1 cellular context compared by ENCODE assay signal in the genomic region with DNA sequence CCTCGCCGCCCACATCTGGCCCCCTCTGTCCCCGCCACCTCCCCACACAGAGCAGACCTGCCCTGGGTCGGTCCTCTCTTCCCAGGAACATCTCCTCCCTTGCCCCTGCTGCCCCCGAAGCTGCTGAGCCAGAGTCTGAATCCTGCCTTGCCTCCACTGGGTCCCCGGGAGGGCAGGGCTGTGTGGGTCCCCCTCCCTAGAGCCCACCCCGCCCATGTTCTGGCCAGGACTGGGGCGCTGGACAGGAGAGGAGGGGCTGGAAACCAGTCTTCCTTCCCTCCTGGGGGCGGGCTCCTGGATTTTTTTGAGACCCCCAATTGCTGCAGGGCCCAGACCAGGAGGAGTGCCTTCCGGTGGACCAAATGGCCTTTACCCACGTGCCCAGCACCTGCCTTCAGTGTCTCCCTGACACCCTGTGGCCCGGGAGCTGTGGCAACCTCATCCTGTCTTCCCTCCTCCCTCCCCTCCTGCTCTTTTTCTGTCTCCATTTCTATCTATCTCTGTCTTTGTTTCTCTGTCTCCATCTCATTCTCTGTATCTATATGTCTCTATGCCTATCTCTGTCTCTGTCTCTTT.
TF ChIP-seq lines count a peak whose summit lies in the region.

No MANE protein-coding gene starts in this region.

TF ChIP-seq in GM23338, 12 proteins besides CTCF, POLR2A, EP300 and RAD21 (continued from another document):
- TF ChIP-seq ZNF462 (CRISPR knock-in tag; IDR thresholded peaks at IDR 0.05) (no peak), CREB1 (CRISPR knock-in tag; IDR thresholded peaks at IDR 0.05; ENCODE audit: low read depth) (no peak), EZH2phosphoT487 (IDR thresholded peaks at IDR 0.05; ENCODE audit: unreplicated experiment) (no peak), JUNB (IDR thresholded peaks at IDR 0.05; ENCODE audit: unreplicated experiment) (no peak), ZNF331 (CRISPR knock-in tag; IDR thresholded peaks at IDR 0.05; ENCODE audit: low read depth) (no peak), EZH2 (IDR thresholded peaks at IDR 0.05; ENCODE audit: low read depth, unreplicated experiment) (no peak), ZNF114 (CRISPR knock-in tag; IDR thresholded peaks at IDR 0.05) (no peak), STAT1 (IDR thresholded peaks at IDR 0.05; ENCODE audit: unreplicated experiment) (no peak)
- TF ChIP-seq, protein P1, sequence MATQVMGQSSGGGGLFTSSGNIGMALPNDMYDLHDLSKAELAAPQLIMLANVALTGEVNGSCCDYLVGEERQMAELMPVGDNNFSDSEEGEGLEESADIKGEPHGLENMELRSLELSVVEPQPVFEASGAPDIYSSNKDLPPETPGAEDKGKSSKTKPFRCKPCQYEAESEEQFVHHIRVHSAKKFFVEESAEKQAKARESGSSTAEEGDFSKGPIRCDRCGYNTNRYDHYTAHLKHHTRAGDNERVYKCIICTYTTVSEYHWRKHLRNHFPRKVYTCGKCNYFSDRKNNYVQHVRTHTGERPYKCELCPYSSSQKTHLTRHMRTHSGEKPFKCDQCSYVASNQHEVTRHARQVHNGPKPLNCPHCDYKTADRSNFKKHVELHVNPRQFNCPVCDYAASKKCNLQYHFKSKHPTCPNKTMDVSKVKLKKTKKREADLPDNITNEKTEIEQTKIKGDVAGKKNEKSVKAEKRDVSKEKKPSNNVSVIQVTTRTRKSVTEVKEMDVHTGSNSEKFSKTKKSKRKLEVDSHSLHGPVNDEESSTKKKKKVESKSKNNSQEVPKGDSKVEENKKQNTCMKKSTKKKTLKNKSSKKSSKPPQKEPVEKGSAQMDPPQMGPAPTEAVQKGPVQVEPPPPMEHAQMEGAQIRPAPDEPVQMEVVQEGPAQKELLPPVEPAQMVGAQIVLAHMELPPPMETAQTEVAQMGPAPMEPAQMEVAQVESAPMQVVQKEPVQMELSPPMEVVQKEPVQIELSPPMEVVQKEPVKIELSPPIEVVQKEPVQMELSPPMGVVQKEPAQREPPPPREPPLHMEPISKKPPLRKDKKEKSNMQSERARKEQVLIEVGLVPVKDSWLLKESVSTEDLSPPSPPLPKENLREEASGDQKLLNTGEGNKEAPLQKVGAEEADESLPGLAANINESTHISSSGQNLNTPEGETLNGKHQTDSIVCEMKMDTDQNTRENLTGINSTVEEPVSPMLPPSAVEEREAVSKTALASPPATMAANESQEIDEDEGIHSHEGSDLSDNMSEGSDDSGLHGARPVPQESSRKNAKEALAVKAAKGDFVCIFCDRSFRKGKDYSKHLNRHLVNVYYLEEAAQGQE (IDR thresholded peaks at IDR 0.05; ENCODE audit: unreplicated experiment), result no peak
- TF ChIP-seq, protein P2, sequence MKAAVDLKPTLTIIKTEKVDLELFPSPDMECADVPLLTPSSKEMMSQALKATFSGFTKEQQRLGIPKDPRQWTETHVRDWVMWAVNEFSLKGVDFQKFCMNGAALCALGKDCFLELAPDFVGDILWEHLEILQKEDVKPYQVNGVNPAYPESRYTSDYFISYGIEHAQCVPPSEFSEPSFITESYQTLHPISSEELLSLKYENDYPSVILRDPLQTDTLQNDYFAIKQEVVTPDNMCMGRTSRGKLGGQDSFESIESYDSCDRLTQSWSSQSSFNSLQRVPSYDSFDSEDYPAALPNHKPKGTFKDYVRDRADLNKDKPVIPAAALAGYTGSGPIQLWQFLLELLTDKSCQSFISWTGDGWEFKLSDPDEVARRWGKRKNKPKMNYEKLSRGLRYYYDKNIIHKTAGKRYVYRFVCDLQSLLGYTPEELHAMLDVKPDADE (IDR thresholded peaks at IDR 0.05), result no peak
